ENCODE assay signal across 1 cellular context in genomic region chr7:197413-198335, GRCh38.
TF ChIP-seq lines count a peak whose summit lies in the region.

No MANE protein-coding gene starts in this region.

TF ChIP-seq in HepG2, 621 proteins besides CTCF, POLR2A, EP300 and RAD21 (continued from another document and continues in another):
- TF ChIP-seq PBX3 (CRISPR knock-in tag; IDR thresholded peaks at IDR 0.05; ENCODE audit: borderline replicate concordance) = no peak
- peak; percentile 52; the same call in 1 of the 2 replicates for TF ChIP-seq BHLHE40 (IDR thresholded peaks at IDR 0.05; ENCODE audit: low read length)
- peak in 1 of 2 experiments; percentile 59; a peak in 1 of 4 replicates for TF ChIP-seq KLF16 (CRISPR knock-in tag; IDR thresholded peaks at IDR 0.05)
- TF ChIP-seq MIXL1 (CRISPR knock-in tag; IDR thresholded peaks at IDR 0.05) = peak; percentile 65
- TF ChIP-seq GTF2F1 (IDR thresholded peaks at IDR 0.05; ENCODE audit: low read length) = no peak
- TF ChIP-seq TFAP4 (IDR thresholded peaks at IDR 0.05; ENCODE audit: borderline replicate concordance, low read depth) = peak; percentile 41; the same call in 1 of the 2 replicates
- TF ChIP-seq ZNF17 (CRISPR knock-in tag; IDR thresholded peaks at IDR 0.05) = no peak
- no peak; the same call in 1 of the 2 replicates for TF ChIP-seq TOPORS (CRISPR knock-in tag; IDR thresholded peaks at IDR 0.05)
- no peak for TF ChIP-seq CBX2 (IDR thresholded peaks at IDR 0.05; ENCODE audit: low read depth, low read length)
- TF ChIP-seq CBX2 (CRISPR knock-in tag; IDR thresholded peaks at IDR 0.05; ENCODE audit: low read depth) = no peak
- no peak for TF ChIP-seq ZMAT5 (CRISPR knock-in tag; IDR thresholded peaks at IDR 0.05; ENCODE audit: borderline replicate concordance, low read depth)
- no peak for TF ChIP-seq SIX4 (CRISPR knock-in tag; IDR thresholded peaks at IDR 0.05)
- peak; percentile 78; the same call in 1 of the 2 replicates for TF ChIP-seq MTA1 (CRISPR knock-in tag; IDR thresholded peaks at IDR 0.05; ENCODE audit: borderline replicate concordance)
- no peak; the same call in 1 of the 2 replicates for TF ChIP-seq ZNF703 (CRISPR knock-in tag; IDR thresholded peaks at IDR 0.05; ENCODE audit: borderline replicate concordance)
- TF ChIP-seq PCBP2 (optimal IDR thresholded peaks at IDR 0.05; ENCODE audit: low read depth, low read length, poor library complexity, severe bottlenecking) = no peak
- TF ChIP-seq KLF9 (CRISPR knock-in tag; IDR thresholded peaks at IDR 0.05; ENCODE audit: low read depth) = no peak
- no peak for TF ChIP-seq HIVEP1 (CRISPR knock-in tag; IDR thresholded peaks at IDR 0.05)
- TF ChIP-seq TRAFD1 (CRISPR knock-in tag; IDR thresholded peaks at IDR 0.05; ENCODE audit: borderline replicate concordance) = no peak
- TF ChIP-seq TBX2 (CRISPR knock-in tag; IDR thresholded peaks at IDR 0.05; ENCODE audit: borderline replicate concordance) = no peak
- no peak for TF ChIP-seq SRSF1 (optimal IDR thresholded peaks at IDR 0.05; ENCODE audit: low read depth, low read length)
- TF ChIP-seq TAF1 (CRISPR knock-in tag; IDR thresholded peaks at IDR 0.05) = peak; percentile 36; the same call in 1 of the 2 replicates
- no peak for TF ChIP-seq ZNF781 (CRISPR knock-in tag; IDR thresholded peaks at IDR 0.05; ENCODE audit: borderline replicate concordance, not compliant biosample characterization)
- TF ChIP-seq IRX3 (CRISPR knock-in tag; IDR thresholded peaks at IDR 0.05; ENCODE audit: borderline replicate concordance, low read depth) = no peak
- 0 out of 2 replicates have a peak, but pooled peaks have one; percentile 30 for TF ChIP-seq ZNF335 (CRISPR knock-in tag; IDR thresholded peaks at IDR 0.05)
- TF ChIP-seq ZNF441 (CRISPR knock-in tag; IDR thresholded peaks at IDR 0.05; ENCODE audit: borderline replicate concordance) = no peak
- no peak for TF ChIP-seq HNRNPLL (IDR thresholded peaks at IDR 0.05; ENCODE audit: low read depth, low read length, poor library complexity, severe bottlenecking)
- no peak for TF ChIP-seq RXRA (CRISPR knock-in tag; IDR thresholded peaks at IDR 0.05)
- no peak for TF ChIP-seq ZNF24 (IDR thresholded peaks at IDR 0.05)
- no peak for TF ChIP-seq POLR2AphosphoS5 (IDR thresholded peaks at IDR 0.05; ENCODE audit: low read depth, low read length)
- TF ChIP-seq ZNF580 (CRISPR knock-in tag; IDR thresholded peaks at IDR 0.05; ENCODE audit: borderline replicate concordance, low read depth) = no peak
- no peak for TF ChIP-seq XRCC5 (optimal IDR thresholded peaks at IDR 0.05; ENCODE audit: low read length)
- TF ChIP-seq RFX1 (IDR thresholded peaks at IDR 0.05) = no peak
- no peak for TF ChIP-seq GABPA (IDR thresholded peaks at IDR 0.05; ENCODE audit: low read depth, low read length)
- TF ChIP-seq GABPA (CRISPR knock-in tag; IDR thresholded peaks at IDR 0.05; ENCODE audit: low read depth) = no peak
- TF ChIP-seq GFI1 (CRISPR knock-in tag; IDR thresholded peaks at IDR 0.05; ENCODE audit: borderline replicate concordance) = no peak
- no peak for TF ChIP-seq KLF15 (CRISPR knock-in tag; IDR thresholded peaks at IDR 0.05; ENCODE audit: borderline replicate concordance)
- no peak for TF ChIP-seq ZNF766 (CRISPR knock-in tag; IDR thresholded peaks at IDR 0.05; ENCODE audit: borderline replicate concordance)
- no peak for TF ChIP-seq PREB (CRISPR knock-in tag; IDR thresholded peaks at IDR 0.05)
- no peak for TF ChIP-seq ATRX (CRISPR knock-in tag; IDR thresholded peaks at IDR 0.05; ENCODE audit: borderline replicate concordance)
- no peak for TF ChIP-seq ZNF720 (CRISPR knock-in tag; IDR thresholded peaks at IDR 0.05)
- no peak for TF ChIP-seq ZKSCAN1 (IDR thresholded peaks at IDR 0.05; ENCODE audit: low read length)
- peak; percentile 61; the same call in 1 of the 2 replicates for TF ChIP-seq MYPOP (CRISPR knock-in tag; IDR thresholded peaks at IDR 0.05)
- no peak for TF ChIP-seq REXO4 (CRISPR knock-in tag; IDR thresholded peaks at IDR 0.05; ENCODE audit: borderline replicate concordance)
- no peak for TF ChIP-seq RELA (CRISPR knock-in tag; IDR thresholded peaks at IDR 0.05)
- no peak; the same call in 1 of the 2 replicates for TF ChIP-seq TCF7 (IDR thresholded peaks at IDR 0.05; ENCODE audit: low read depth)
- TF ChIP-seq XBP1 (CRISPR knock-in tag; IDR thresholded peaks at IDR 0.05) = no peak
- TF ChIP-seq ZNF577 (CRISPR knock-in tag; IDR thresholded peaks at IDR 0.05; ENCODE audit: borderline replicate concordance, low read depth) = no peak
- TF ChIP-seq ZNF407 (CRISPR knock-in tag; IDR thresholded peaks at IDR 0.05; ENCODE audit: not compliant biosample characterization) = no peak
- TF ChIP-seq PTBP1 (IDR thresholded peaks at IDR 0.05; ENCODE audit: low read depth, low read length, poor library complexity, severe bottlenecking) = no peak
- peak; percentile 75; the same call in 1 of the 2 replicates for TF ChIP-seq ZBTB7B (CRISPR knock-in tag; IDR thresholded peaks at IDR 0.05)
- no peak for TF ChIP-seq ZNF432 (CRISPR knock-in tag; IDR thresholded peaks at IDR 0.05; ENCODE audit: borderline replicate concordance)
- no peak for TF ChIP-seq ZNF558 (CRISPR knock-in tag; IDR thresholded peaks at IDR 0.05; ENCODE audit: borderline replicate concordance)
- peak; percentile 54; the same call in 1 of the 2 replicates for TF ChIP-seq ZSCAN25 (CRISPR knock-in tag; IDR thresholded peaks at IDR 0.05)
- no peak for TF ChIP-seq FOXP1 (IDR thresholded peaks at IDR 0.05)
- TF ChIP-seq FOXP1 (CRISPR knock-in tag; IDR thresholded peaks at IDR 0.05) = peak; percentile 6; the same call in 1 of the 2 replicates
- TF ChIP-seq MTA3 (CRISPR knock-in tag; IDR thresholded peaks at IDR 0.05) = no peak
- no peak for TF ChIP-seq ZNF589 (CRISPR knock-in tag; conservative IDR thresholded peaks at IDR 0.05)
- no peak; the same call in 1 of the 2 replicates for TF ChIP-seq ERF (CRISPR knock-in tag; IDR thresholded peaks at IDR 0.05)
- TF ChIP-seq ZNF235 (CRISPR knock-in tag; IDR thresholded peaks at IDR 0.05; ENCODE audit: borderline replicate concordance) = no peak
- TF ChIP-seq ZNF367 (CRISPR knock-in tag; IDR thresholded peaks at IDR 0.05; ENCODE audit: borderline replicate concordance) = no peak
- TF ChIP-seq SALL1 (CRISPR knock-in tag; IDR thresholded peaks at IDR 0.05) = peak; percentile 67
